Comparison of ENCODE assay signal across 8 cellular contexts in the genomic region with DNA sequence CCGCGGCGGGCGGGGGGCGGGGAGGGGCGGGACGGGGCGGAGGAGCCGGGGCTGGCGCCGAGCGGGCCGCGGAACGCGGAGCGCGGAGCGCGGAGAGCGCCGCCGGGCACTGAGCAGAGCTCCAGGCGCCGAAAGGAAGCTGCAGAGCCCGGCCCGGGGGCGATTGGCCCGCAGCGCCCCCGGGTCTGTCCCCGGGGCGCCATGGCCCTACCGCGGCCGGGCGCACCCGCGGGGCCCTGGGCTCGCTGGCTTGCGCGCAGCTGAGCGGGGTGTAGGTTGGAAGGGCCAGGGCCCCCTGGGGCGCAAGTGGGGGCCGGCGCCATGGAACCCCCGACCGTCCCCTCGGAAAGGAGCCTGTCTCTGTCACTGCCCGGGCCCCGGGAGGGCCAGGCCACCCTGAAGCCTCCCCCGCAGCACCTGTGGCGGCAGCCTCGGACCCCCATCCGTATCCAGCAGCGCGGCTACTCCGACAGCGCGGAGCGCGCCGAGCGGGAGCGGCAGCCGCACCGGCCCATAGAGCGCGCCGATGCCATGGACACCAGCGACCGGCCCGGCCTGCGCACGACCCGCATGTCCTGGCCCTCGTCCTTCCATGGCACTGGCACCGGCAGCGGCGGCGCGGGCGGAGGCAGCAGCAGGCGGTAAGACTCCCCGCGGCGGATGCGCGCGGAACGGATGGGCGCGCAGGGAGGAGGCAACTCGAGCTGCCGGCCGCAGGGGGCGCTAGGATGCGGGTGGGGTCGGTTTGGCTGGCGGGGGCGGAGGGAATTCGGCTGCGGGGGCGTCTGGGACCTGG. TPM values are rescaled to one million over a fixed set of nuclear protein-coding genes. Genes with fewer than 3 reads are reported as not detected.
DNase-seq lines count a peak whose midpoint lies in the region; ATAC-seq, FAIRE-seq and TF ChIP-seq lines count a peak whose summit lies in the region.

A gene (plus strand): TSS at position 95 of the 796 bp plus-strand sequence. CDS start 227 bp downstream, at position 322.

- H3K27me3 ChIP-seq in SJSA1 (replicated peaks), result no peaks in the 10 kb centered on the region
- H3K27me3 ChIP-seq in kidney epithelial cell (ENCODE audit: control insufficient read depth, insufficient read depth, low read length), result peaks cover 86% of the 10 kb centered on the region

- in situ Hi-C loops in astrocyte of the cerebellum (cut with HindIII; ENCODE audit: low sequenced_read_pairs), result no loop called here

- H3K36me3 ChIP-seq in SJSA1 (peaks cover 5% of the 10 kb centered on the region), kidney epithelial cell (ENCODE audit: control insufficient read depth, insufficient read depth, low read length) (no peaks in the 10 kb centered on the region)

- DNase-seq in AG08395 (ENCODE audit: low spot score), result peak; percentile 13
- DNase-seq in GM12891 (ENCODE audit: insufficient read length, low spot score), result peak; percentile 56
- peak; percentile 80 to 82 for DNase-seq in SJSA1 (ENCODE audit: low read depth in 1 of 2, low spot score in 2 of 2)
- no peak for DNase-seq in astrocyte of the cerebellum (ENCODE audit: low read depth)
- no peak for DNase-seq in kidney epithelial cell (ENCODE audit: low read depth)
- no peak for DNase-seq in GM19239 (ENCODE audit: insufficient read length, low spot score)

- peaks cover 74% of the 10 kb centered on the region for H3K4me1 ChIP-seq in SJSA1 (replicated peaks)

- TF ChIP-seq POLR2A in GM12891 (IDR thresholded peaks at IDR 0.05; ENCODE audit: low read depth, low read length), result no peak

- H3K4me3 ChIP-seq in SJSA1 (peak within 1 kb of the TSS; percentile 92), astrocyte of the cerebellum (ENCODE audit: low read depth, low read length) (peak within 1 kb of the TSS; percentile 22), kidney epithelial cell (ENCODE audit: low read depth, low read length) (peak within 1 kb of the TSS; percentile 28)

- ATAC-seq in GM18511 (IDR thresholded peaks at IDR 0.05; ENCODE audit: unreplicated experiment), result no peak

- H3K27ac ChIP-seq in SJSA1, result peak within 1 kb of the TSS; percentile 47

- FAIRE-seq in GM12891 (lab: Jason Lieb, UNC), result peak; percentile 43
- FAIRE-seq in GM19239 (lab: Jason Lieb, UNC), result no peak

- TF ChIP-seq CTCF in astrocyte of the cerebellum (IDR thresholded peaks at IDR 0.05; ENCODE audit: low read depth, low read length, missing control alignments), result no peak
- TF ChIP-seq CTCF in kidney epithelial cell (IDR thresholded peaks at IDR 0.05; ENCODE audit: insufficient read depth, low read length, poor library complexity, severe bottlenecking), result peak; percentile 57
- TF ChIP-seq CTCF in subcutaneous adipose tissue (IDR thresholded peaks at IDR 0.05; ENCODE audit: low read depth), result no peak

- no peaks in the 10 kb centered on the region; the same call in 1 of the 2 replicates for H3K9me3 ChIP-seq in SJSA1 (replicated peaks)

TF ChIP-seq in GM12891, 5 proteins besides CTCF, POLR2A, EP300 and RAD21:
- TF ChIP-seq PAX5 (IDR thresholded peaks at IDR 0.05; ENCODE audit: insufficient read depth, low read length, severe bottlenecking), result no peak
- TF ChIP-seq POU2F2 (IDR thresholded peaks at IDR 0.05; ENCODE audit: low read depth, low read length), result no peak

RNA-seq across cellular contexts. Expression of the gene that starts here (rescaled TPM):
- polyA plus RNA-seq in GM12891 (2012; ENCODE audit: low read depth, missing spikeins), result 11.7 TPM
- 6.9 and 11.5 TPM in 2 replicates for total RNA-seq in SJSA1 (2014; rRNA removed; shearing (Covaris generic))
- 1.7 and 1.8 TPM in 2 replicates for total RNA-seq in kidney epithelial cell
- total RNA-seq in subcutaneous adipose tissue, result 10 to 100 TPM; 14.3 to 26.6 (median 17.8) TPM

Comparison
In these comparisons a context has a peak if more than half of its experiments do, and no peak if none do; other contexts are left out.
1. DNase-seq: peak in AG08395 (single experiment), GM12891 (single experiment) and SJSA1 (2 of 2); none in astrocyte of the cerebellum (single experiment), kidney epithelial cell (single experiment) and GM19239 (single experiment).
2. H3K4me3 ChIP-seq: peak in every context shown above with its lines; median percentile 92 in SJSA1; 28 in kidney epithelial cell; 22 in astrocyte of the cerebellum.